Comparison of ENCODE assay signal across 1 cellular context in genomic region chr1:218463194-218464156, GRCh38.
TF ChIP-seq lines count a peak whose summit lies in the region.

No MANE protein-coding gene starts in this region.

TF ChIP-seq in A549, 52 proteins besides CTCF, POLR2A, EP300 and RAD21 (continued from another document):
- TF ChIP-seq BHLHE40 (IDR thresholded peaks at IDR 0.05; ENCODE audit: low read depth, low read length) (no peak), PBX3 (IDR thresholded peaks at IDR 0.05) (no peak), RNF2 (IDR thresholded peaks at IDR 0.05; ENCODE audit: borderline replicate concordance, low read depth) (no peak), EHMT2 (IDR thresholded peaks at IDR 0.05; ENCODE audit: low read depth) (no peak), MAFK (IDR thresholded peaks at IDR 0.05; ENCODE audit: partially characterized antibody) (peak; percentile 27), ZSCAN20 (CRISPR knock-in tag; IDR thresholded peaks at IDR 0.05) (no peak), SMC3 (IDR thresholded peaks at IDR 0.05) (no peak), HOXB5 (CRISPR knock-in tag; IDR thresholded peaks at IDR 0.05) (no peak)
TF ChIP-seq in A549: peak in this region for 10.
